12 cellular contexts compared by ENCODE assay signal in the genomic region with DNA sequence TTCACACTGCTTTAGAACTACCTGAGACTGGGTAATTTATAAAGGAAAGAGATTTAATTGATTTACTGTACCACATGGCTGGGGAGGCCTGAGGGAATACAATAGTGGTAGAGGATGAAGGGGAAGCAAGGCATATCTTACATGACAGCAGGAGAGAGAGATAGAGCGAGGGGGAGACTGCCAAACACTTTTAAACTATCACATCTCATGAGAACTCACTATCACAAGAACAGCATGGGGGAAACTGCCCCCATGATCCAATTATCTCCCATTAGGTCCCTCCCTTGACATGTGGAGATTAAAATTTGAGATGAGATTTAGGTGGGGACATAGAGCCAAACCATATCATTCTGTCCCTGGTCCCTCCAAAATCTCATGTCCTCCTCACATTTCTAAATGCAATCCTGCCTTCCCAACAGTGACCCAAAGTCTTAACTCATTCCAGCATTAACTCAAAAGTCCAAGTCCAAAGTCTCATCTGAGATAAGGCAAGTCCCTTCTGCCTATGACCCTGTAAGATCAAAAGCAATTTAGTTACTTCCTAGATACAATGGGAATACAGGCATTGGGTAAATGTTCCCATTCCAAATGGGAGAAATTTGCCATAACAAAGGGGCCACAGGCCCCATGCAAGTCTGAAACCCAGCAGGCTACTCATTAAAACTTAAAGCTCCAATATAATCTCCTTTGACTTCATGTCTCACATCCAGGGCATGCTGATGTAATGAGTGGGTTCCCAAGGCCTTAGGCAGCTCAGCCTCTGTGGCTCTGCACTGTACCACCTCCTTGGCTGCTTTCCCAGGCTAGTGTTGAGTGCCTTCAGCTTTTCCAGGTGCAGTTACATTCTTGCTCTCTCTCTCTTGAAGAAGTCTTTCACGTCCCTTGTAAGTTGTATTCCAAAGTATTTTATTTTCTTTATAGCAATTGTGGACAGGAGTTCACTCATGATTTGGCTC.
DNase-seq lines count a peak whose midpoint lies in the region; ATAC-seq and TF ChIP-seq lines count a peak whose summit lies in the region.
"Had no signal": no experiment of that assay in that cellular context is flagged by ENCODE, and none has a peak within 500 bp of the region (broad histone marks: within the 10 kb centered on the region; RNA-seq: fewer than 3 reads in every experiment).

No MANE protein-coding gene starts in this region.

- H3K27me3 Mint-ChIP-seq in H9 (ENCODE audit: low read depth), result peaks cover 3% of the 10 kb centered on the region; the same call in 1 of the 2 replicates

- H3K4me3 ChIP-seq in BE2C (ENCODE audit: low read depth, low read length), result no peak overlapping the region
- H3K4me3 ChIP-seq in adrenal gland, result no peak overlapping the region
- H3K4me3 ChIP-seq in iPS DF 6.9 (ENCODE audit: low read length), result no peak overlapping the region
- H3K4me3 ChIP-seq in effector memory CD4-positive, alpha-beta T cell (ENCODE audit: insufficient read depth, low read depth, low read length, poor library complexity, severe bottlenecking), result no peak overlapping the region
- H3K4me3 ChIP-seq: vagina had no signal

- ATAC-seq in GM19328 (IDR thresholded peaks at IDR 0.05; ENCODE audit: unreplicated experiment), result no peak

- H3K9me3 Mint-ChIP-seq in H9, result peaks cover 6 to 12% of the 10 kb centered on the region in 2 experiments

- no peak overlapping the region for H2BK12ac ChIP-seq in H9 (ENCODE audit: insufficient read length, low read depth, low read length)

- H3K4me1 Mint-ChIP-seq in H9, result peaks cover 7 to 10% of the 10 kb centered on the region in 2 experiments

- no peak overlapping the region for H3K18ac ChIP-seq in H9 (ENCODE audit: insufficient read length, low read depth, low read length)

- H2BK15ac ChIP-seq in H9 (ENCODE audit: low read depth, low read length), result no peak overlapping the region

- no peaks in the 10 kb centered on the region for H3K79me2 ChIP-seq in H9 (ENCODE audit: insufficient read depth, low read length)

- no peaks in the 10 kb centered on the region for H3K36me3 ChIP-seq in BE2C
- no peaks in the 10 kb centered on the region for H3K36me3 ChIP-seq in adrenal gland (replicated peaks in 1 of 2)
- H3K36me3 ChIP-seq in iPS DF 6.9 (ENCODE audit: control insufficient read depth, insufficient read depth, low read length), result no peaks in the 10 kb centered on the region
- no peaks in the 10 kb centered on the region for H3K36me3 ChIP-seq in effector memory CD4-positive, alpha-beta T cell (ENCODE audit: control insufficient read depth, insufficient read depth, low read length)
- H3K36me3 ChIP-seq: vagina had no signal

- H3K27me3 ChIP-seq in BE2C (no peaks in the 10 kb centered on the region), adrenal gland (no peaks in the 10 kb centered on the region), iPS DF 6.9 (ENCODE audit: control insufficient read depth, insufficient read depth, low read length) (no peaks in the 10 kb centered on the region), H9 (ENCODE audit: insufficient read depth, low read length) (no peaks in the 10 kb centered on the region)
- H3K27me3 ChIP-seq in effector memory CD4-positive, alpha-beta T cell (replicated peaks; ENCODE audit: control insufficient read depth, insufficient read depth, low read length, poor library complexity, severe bottlenecking), result no peaks in the 10 kb centered on the region
- H3K27me3 ChIP-seq: vagina had no signal

- H3K14ac ChIP-seq in H9 (ENCODE audit: insufficient read depth, low read length), result no peak overlapping the region

- intact Hi-C loops in adrenal gland (cut with DNase I), result no loop called here

- H3K27ac Mint-ChIP-seq in H9, result no peak overlapping the region; a peak in 1 of 7 replicates
- H3K27ac Mint-ChIP-seq: nephron had no signal

- no peak overlapping the region for H2BK5ac ChIP-seq in H9 (ENCODE audit: insufficient read length, low read length)

- H4K20me1 ChIP-seq in H9 (ENCODE audit: control insufficient read depth, insufficient read depth, insufficient read length), result no peaks in the 10 kb centered on the region

- H3T11ph ChIP-seq in H9 (ENCODE audit: low read length), result no peak overlapping the region

- TF ChIP-seq CTCF in BE2C (IDR thresholded peaks at IDR 0.05; ENCODE audit: low read depth, low read length) (no peak), adrenal gland (IDR thresholded peaks at IDR 0.05) (no peak), H9 (conservative IDR thresholded peaks at IDR 0.05) (no peak)

- peak; percentile 31 for DNase-seq in BE2C
- peak; percentile 3 for DNase-seq in HK-2 (ENCODE audit: unreplicated experiment)
- DNase-seq in adrenal gland, result peak; percentile 12 to 62 (median 25)
- peak; percentile 5 for DNase-seq in iPS DF 6.9 (ENCODE audit: low read depth, low spot score)
- no peak for DNase-seq in H9
- no peak for DNase-seq in hypothalamus (lab: John Stamatoyannopoulos, UW)
- no peak for DNase-seq in effector memory CD4-positive, alpha-beta T cell
- DNase-seq: amygdala; stimulated activated CD8-positive, alpha-beta memory T cell treated with anti-CD3 and anti-CD28 coated beads, Interleukin-4, amount 100 ng/mL, for 48 hours had no signal

- H3K56ac ChIP-seq in H9 (ENCODE audit: insufficient read length, low read depth, low read length), result no peak overlapping the region

- H3K9ac ChIP-seq in H9 (ENCODE audit: extremely low read depth, insufficient read length, low read length), result no peak overlapping the region

- H3K27ac ChIP-seq in adrenal gland (no peak overlapping the region), iPS DF 6.9 (ENCODE audit: low read length) (no peak overlapping the region), H9 (ENCODE audit: insufficient read length, low read depth, low read length) (no peak overlapping the region)
- H3K27ac ChIP-seq in effector memory CD4-positive, alpha-beta T cell (ENCODE audit: insufficient read depth, low read length, poor library complexity, severe bottlenecking), result no peak overlapping the region
- H3K27ac ChIP-seq: vagina had no signal

- no peak overlapping the region for H3K4ac ChIP-seq in H9 (ENCODE audit: low read depth, low read length)

- no peak overlapping the region for H3K23ac ChIP-seq in H9 (ENCODE audit: insufficient read length, low read depth, low read length)

- no peak overlapping the region for H4K5ac ChIP-seq in H9 (ENCODE audit: insufficient read length, low read depth, low read length)

- peaks cover 0 to 15% (median 4%) of the 10 kb centered on the region in 3 experiments; a peak in 4 of 7 replicates for H3K36me3 Mint-ChIP-seq in H9 (ENCODE audit: insufficient read depth in 1 of 3, low read depth in 3 of 3)

- H3K9me3 ChIP-seq in BE2C, result no peaks in the 10 kb centered on the region
- no peaks in the 10 kb centered on the region for H3K9me3 ChIP-seq in adrenal gland (replicated peaks in 1 of 3)
- no peaks in the 10 kb centered on the region for H3K9me3 ChIP-seq in iPS DF 6.9 (ENCODE audit: control insufficient read depth, insufficient read depth, low read length)
- H3K9me3 ChIP-seq in H9 (ENCODE audit: control insufficient read depth, low read depth, low read length), result no peaks in the 10 kb centered on the region
- H3K9me3 ChIP-seq in effector memory CD4-positive, alpha-beta T cell (ENCODE audit: control insufficient read depth, low read length), result no peaks in the 10 kb centered on the region
- H3K9me3 ChIP-seq: vagina had no signal

- H2AK5ac ChIP-seq in H9 (ENCODE audit: insufficient read length, low read length), result no peak overlapping the region

- H2BK120ac ChIP-seq in H9 (ENCODE audit: low read depth, low read length, poor library complexity, severe bottlenecking), result no peak overlapping the region

- H3K23me2 ChIP-seq in H9 (ENCODE audit: insufficient read length, low read depth, low read length, poor library complexity, severe bottlenecking), result no peaks in the 10 kb centered on the region

- no peak overlapping the region for H2BK20ac ChIP-seq in H9 (ENCODE audit: low read depth, low read length, poor library complexity, severe bottlenecking)

- WGBS in adrenal gland, 4 donors, result 60 to 81% (median 78%) methylated on average over 2 of the region's 2 CpGs
- WGBS in iPS DF 6.9 (ENCODE audit: insufficient coverage, insufficient read length), result no CpG with 5 or more reads among the region's 2 CpGs
- no CpG with 5 or more reads among the region's 2 CpGs for WGBS in H9 (ENCODE audit: extremely low coverage, insufficient read length, low lambda C conversion rate)

- H3K4me1 ChIP-seq in BE2C (no peaks in the 10 kb centered on the region), adrenal gland (replicated peaks in 1 of 2) (no peaks in the 10 kb centered on the region), iPS DF 6.9 (ENCODE audit: control insufficient read depth, insufficient read depth, low read length) (no peaks in the 10 kb centered on the region), H9 (ENCODE audit: insufficient read depth, low read length) (no peaks in the 10 kb centered on the region; the same call in 1 of the 2 replicates)
- H3K4me1 ChIP-seq in effector memory CD4-positive, alpha-beta T cell (ENCODE audit: control insufficient read depth, insufficient read depth, low read length, poor library complexity, severe bottlenecking), result no peaks in the 10 kb centered on the region
- H3K4me1 ChIP-seq: vagina had no signal

- no peak overlapping the region for H4K8ac ChIP-seq in H9 (replicated peaks; ENCODE audit: insufficient read length, low read depth, low read length)

- H4K91ac ChIP-seq in H9 (ENCODE audit: insufficient read length, low read depth, low read length), result no peak overlapping the region

- no peak overlapping the region for H2AFZ ChIP-seq in H9 (ENCODE audit: low read length)

- H3K4me2 ChIP-seq in H9 (ENCODE audit: insufficient read depth, insufficient read length, low read length), result no peak overlapping the region

- no peaks in the 10 kb centered on the region for H3K79me1 ChIP-seq in H9 (ENCODE audit: insufficient read depth, low read depth, low read length, poor library complexity, severe bottlenecking)

- TF ChIP-seq POLR2A in adrenal gland (IDR thresholded peaks at IDR 0.05), result no peak

- H3K4me3 Mint-ChIP-seq in H9, result no peak overlapping the region
- H3K4me3 Mint-ChIP-seq: nephron had no signal

Comparison
In these comparisons a context has a peak if more than half of its experiments do, and no peak if none do; other contexts are left out.
1. DNase-seq: peak in BE2C (single experiment), HK-2 (single experiment), adrenal gland (7 of 7) and iPS DF 6.9 (single experiment); none in H9 (single experiment), hypothalamus (0 of 51) and effector memory CD4-positive, alpha-beta T cell (0 of 3).